Comparison of ENCODE assay signal across 27 cellular contexts in the genomic region with DNA sequence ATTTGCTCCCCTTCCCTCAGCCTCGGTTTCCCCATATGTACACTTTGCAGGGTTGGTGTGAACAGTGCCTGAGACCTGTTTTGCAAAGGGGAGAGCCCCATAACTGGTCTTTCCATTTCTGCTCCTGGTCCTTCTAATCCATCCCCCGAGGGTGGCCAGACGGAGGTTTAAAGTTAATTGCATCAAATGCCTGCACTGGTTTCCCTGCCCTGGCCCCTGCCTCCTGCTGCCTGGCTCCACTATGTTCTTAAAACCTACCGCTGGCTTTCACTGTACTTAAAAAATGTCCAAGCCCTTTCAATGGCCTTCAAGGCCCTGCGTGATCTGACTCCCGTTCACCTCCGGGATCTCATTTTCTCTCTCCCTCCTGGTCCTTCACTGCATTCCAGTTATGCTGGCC.
DNase-seq lines count a peak whose midpoint lies in the region; ATAC-seq and TF ChIP-seq lines count a peak whose summit lies in the region.
"Had no signal": no experiment of that assay in that cellular context is flagged by ENCODE, and none has a peak within 500 bp of the region (broad histone marks: within the 10 kb centered on the region; RNA-seq: fewer than 3 reads in every experiment).

No MANE protein-coding gene starts in this region.

- no peaks in the 10 kb centered on the region for H3K27me3 ChIP-seq in gastroesophageal sphincter
- H3K27me3 ChIP-seq: SJCRH30 had no signal

- no peaks in the 10 kb centered on the region for H3K9me3 ChIP-seq in gastroesophageal sphincter

- no peak for ATAC-seq in natural killer cell treated with Interleukin-12 subunit alpha and Interleukin-12 subunit beta and Interleukin-15 and Interleukin-18, amount 100 ng/mL, for 72 hours
- ATAC-seq in natural killer cell = no peak
- no peak for ATAC-seq in gastroesophageal sphincter
- ATAC-seq: PC-3, Right ventricle myocardium inferior had no signal

- H3K4me1 ChIP-seq in gastroesophageal sphincter = peaks cover 0 to 13% (median 7%) of the 10 kb centered on the region in 3 donors

- no peak overlapping the region for H3K27ac Mint-ChIP-seq in natural killer cell treated with Interleukin-12 subunit alpha and Interleukin-12 subunit beta and Interleukin-15 and Interleukin-18, amount 100 ng/mL, for 72 hours
- H3K27ac Mint-ChIP-seq in natural killer cell = no peak overlapping the region
- H3K27ac Mint-ChIP-seq: B cell had no signal

- H3K36me3 Mint-ChIP-seq in natural killer cell treated with Interleukin-12 subunit alpha and Interleukin-12 subunit beta and Interleukin-15 and Interleukin-18, amount 100 ng/mL, for 72 hours = no peaks in the 10 kb centered on the region
- no peaks in the 10 kb centered on the region for H3K36me3 Mint-ChIP-seq in natural killer cell
- H3K36me3 Mint-ChIP-seq: CD14-positive monocyte had no signal

- H3K9me3 Mint-ChIP-seq in natural killer cell treated with Interleukin-12 subunit alpha and Interleukin-12 subunit beta and Interleukin-15 and Interleukin-18, amount 100 ng/mL, for 72 hours = no peaks in the 10 kb centered on the region
- no peaks in the 10 kb centered on the region for H3K9me3 Mint-ChIP-seq in natural killer cell

- intact Hi-C loops in natural killer cell (cut with micrococcal nuclease) (no loop called here), posterior vena cava (cut with DNase I) (no loop called here)

- DNase-seq in natural killer cell treated with Interleukin-12 subunit alpha and Interleukin-12 subunit beta and Interleukin-15 and Interleukin-18, amount 100 ng/mL, for 72 hours (ENCODE audit: low spot score) = peak; percentile 16
- DNase-seq in natural killer cell (no peak), ecto neural progenitor cell (ENCODE audit: low spot score) (peak; percentile 32), posterior vena cava (ENCODE audit: low spot score) (peak; percentile 10), AML-193 (lab: John Stamatoyannopoulos, UW) (no peak), cerebellar nuclear complex (lab: John Stamatoyannopoulos, UW) (no peak)
- DNase-seq: CD8-positive, alpha-beta memory T cell; DMS 273 treated with DMSO at 0.1 percent for 48 hours; DMS79; EL; GF-D8; HCEC 1CT; KBM-7; MV-4-11; NCI-H1105; NCI-H1436 treated with DMSO at 0.1 percent for 48 hours; NCI-H1930; NCI-H2107; NCI-H524; NCI-H748 treated with DMSO at 0.1 percent for 48 hours; NK-92 treated with Interleukin-12 subunit alpha and Interleukin-12 subunit beta, amount 100 ng/mL, for 24 hours; PC-3; SJCRH30 had no signal

- TF ChIP-seq CTCF in natural killer cell (IDR thresholded peaks at IDR 0.05) (no peak), gastroesophageal sphincter (IDR thresholded peaks at IDR 0.05) (no peak)

- peaks cover 15 to 17% of the 10 kb centered on the region in 2 donors for H3K27me3 Mint-ChIP-seq in natural killer cell treated with Interleukin-12 subunit alpha and Interleukin-12 subunit beta and Interleukin-15 and Interleukin-18, amount 100 ng/mL, for 72 hours
- H3K27me3 Mint-ChIP-seq in natural killer cell (ENCODE audit: low read depth in 2 of 2) = peaks cover 13 to 31% of the 10 kb centered on the region in 2 donors

- no peak for TF ChIP-seq EP300 in gastroesophageal sphincter (IDR thresholded peaks at IDR 0.05)

- no peak for TF ChIP-seq POLR2A in gastroesophageal sphincter (IDR thresholded peaks at IDR 0.05)

- H3K36me3 ChIP-seq in gastroesophageal sphincter = no peaks in the 10 kb centered on the region
- H3K36me3 ChIP-seq: SJCRH30 had no signal

- H3K4me3 Mint-ChIP-seq in natural killer cell treated with Interleukin-12 subunit alpha and Interleukin-12 subunit beta and Interleukin-15 and Interleukin-18, amount 100 ng/mL, for 72 hours = no peak overlapping the region
- no peak overlapping the region for H3K4me3 Mint-ChIP-seq in natural killer cell
- H3K4me3 Mint-ChIP-seq: B cell; CD14-positive monocyte; CD8-positive, alpha-beta memory T cell had no signal

- 89% methylated on average over 6 of the region's 7 CpGs for WGBS in gastroesophageal sphincter (ENCODE audit: low coverage in 1 of 2), 2 donors

- H3K27ac ChIP-seq in gastroesophageal sphincter = no peak overlapping the region
- H3K27ac ChIP-seq: SJCRH30 had no signal

- H3K4me1 Mint-ChIP-seq in natural killer cell treated with Interleukin-12 subunit alpha and Interleukin-12 subunit beta and Interleukin-15 and Interleukin-18, amount 100 ng/mL, for 72 hours (ENCODE audit: low read depth in 2 of 2) = no peaks in the 10 kb centered on the region
- H3K4me1 Mint-ChIP-seq in natural killer cell = no peaks in the 10 kb centered on the region
- H3K4me1 Mint-ChIP-seq: B cell; CD8-positive, alpha-beta memory T cell had no signal

- no peak overlapping the region for H3K4me3 ChIP-seq in gastroesophageal sphincter
- H3K4me3 ChIP-seq: SJCRH30 had no signal

Comparison
In these comparisons a context has a peak if more than half of its experiments do, and no peak if none do; other contexts are left out.
1. DNase-seq: peak in natural killer cell treated with Interleukin-12 subunit alpha and Interleukin-12 subunit beta and Interleukin-15 and Interleukin-18, amount 100 ng/mL, for 72 hours (single experiment), ecto neural progenitor cell (single experiment) and posterior vena cava (single experiment); none in natural killer cell (single experiment), AML-193 (0 of 2) and cerebellar nuclear complex (0 of 2).